ENCODE assay signal across 7 cellular contexts in genomic region chr17:10698116-10698818, GRCh38. TPM values are rescaled to one million over a fixed set of nuclear protein-coding genes. Genes with fewer than 3 reads are reported as not detected.
DNase-seq lines count a peak whose midpoint lies in the region; TF ChIP-seq lines count a peak whose summit lies in the region.

No MANE protein-coding gene starts in this region.

- no peaks in the 10 kb centered on the region for H3K27me3 ChIP-seq in ectodermal cell (ENCODE audit: control insufficient read depth, insufficient read depth, low read length, poor library complexity, severe bottlenecking)

- H3K4me3 Mint-ChIP-seq in mesothelial cell of epicardium = peak overlapping the region; percentile 93

- WGBS in ectodermal cell, 2 experiments = 39 to 50% methylated on average over 13 to 17 of the region's 17 CpGs

- DNase-seq in GM13977 (ENCODE audit: low spot score) = peak; percentile 25
- peak; percentile 32 for DNase-seq in OCI-M1 (lab: John Stamatoyannopoulos, UW)
- no peak for DNase-seq in mesothelial cell of epicardium (ENCODE audit: low spot score in 2 of 2, unreplicated experiment in 2 of 2)
- DNase-seq in stimulated activated CD4-positive, alpha-beta T cell treated with anti-CD3 and anti-CD28 coated beads, Interleukin-2, amount 100 ng/mL, for 24 hours = no peak
- DNase-seq in GM10248 (ENCODE audit: extremely low spot score) = no peak
- no peak for DNase-seq in GM13976 (ENCODE audit: low spot score)

- peaks cover 10% of the 10 kb centered on the region for H3K4me1 ChIP-seq in ectodermal cell (ENCODE audit: control insufficient read depth, insufficient read depth, low read length)

- H3K27me3 Mint-ChIP-seq in mesothelial cell of epicardium (ENCODE audit: low read depth) = no peaks in the 10 kb centered on the region

- POLR2A ChIA-PET in GM10248 (lab: Yijun Ruan, JAX) = no interaction called here

- peak overlapping the region; percentile 90 for H3K4me3 ChIP-seq in ectodermal cell (ENCODE audit: insufficient read depth, low read depth, low read length)

- in situ Hi-C loops in GM13977 (cut with MboI; ENCODE audit: low pct_unique_long_range_greater_than_20kb, low sequenced_read_pairs, unreplicated experiment) = no loop called here
- in situ Hi-C loops in GM13976 (cut with MboI; ENCODE audit: low sequenced_read_pairs, unreplicated experiment) = no loop called here

- peak overlapping the region; percentile 97 for H3K27ac Mint-ChIP-seq in mesothelial cell of epicardium

- no peak overlapping the region for H3K27ac ChIP-seq in ectodermal cell (ENCODE audit: insufficient read depth, low read depth, low read length, poor library complexity, severe bottlenecking)

- CTCF ChIA-PET in GM10248 (lab: Yijun Ruan, JAX) = interaction anchor here (1.0 kb wide), 1 partner anchor 13 kb away, joined by 3 read pairs; no protein-coding TSS in a partner anchor

- H3K36me3 ChIP-seq in ectodermal cell (ENCODE audit: control insufficient read depth, insufficient read depth, low read length) = peaks cover 7% of the 10 kb centered on the region

- peaks cover 11% of the 10 kb centered on the region for H3K36me3 Mint-ChIP-seq in mesothelial cell of epicardium

- H3K9me3 ChIP-seq in ectodermal cell (ENCODE audit: control insufficient read depth, low read length) = no peaks in the 10 kb centered on the region

- TF ChIP-seq CTCF in GM13977 (IDR thresholded peaks at IDR 0.05; ENCODE audit: extremely low read depth, insufficient read depth, missing control alignments) = no peak
- TF ChIP-seq CTCF in mesothelial cell of epicardium (IDR thresholded peaks at IDR 0.05; ENCODE audit: unreplicated experiment) = no peak
- TF ChIP-seq CTCF in GM10248 (IDR thresholded peaks at IDR 0.05; ENCODE audit: control extremely low read depth, extremely low read depth, low read depth, missing control alignments) = no peak
- TF ChIP-seq CTCF in GM13976 (IDR thresholded peaks at IDR 0.05; ENCODE audit: borderline replicate concordance, control extremely low read depth, extremely low read depth, insufficient read depth, missing control alignments) = no peak

- H3K9me3 Mint-ChIP-seq in mesothelial cell of epicardium = no peaks in the 10 kb centered on the region

- H3K4me1 Mint-ChIP-seq in mesothelial cell of epicardium = peaks cover 20% of the 10 kb centered on the region

RNA-seq across cellular contexts. Expression of gene ADPRM, which starts 0.9 kb away (rescaled TPM):
- polyA plus RNA-seq in ectodermal cell (2013, experiment 1 of 4) = 7.0 TPM
- polyA plus RNA-seq in ectodermal cell (2013, experiment 2 of 4) = 10.9 TPM
- polyA plus RNA-seq in ectodermal cell (2013, experiment 3 of 4) = 9.7 TPM
- polyA plus RNA-seq in ectodermal cell (2013, experiment 4 of 4) = 11.2 TPM
- 9.1 to 12.2 TPM (median 11.5 TPM) in 3 replicates for total RNA-seq in mesothelial cell of epicardium

RNA-seq across cellular contexts. Expression of gene SCO1, which starts 0.9 kb away (rescaled TPM):
- polyA plus RNA-seq in ectodermal cell (2013, experiment 1 of 4) = 39.5 TPM
- 43.5 TPM for polyA plus RNA-seq in ectodermal cell (2013, experiment 2 of 4)
- 28.0 TPM for polyA plus RNA-seq in ectodermal cell (2013, experiment 3 of 4)
- 31.3 TPM for polyA plus RNA-seq in ectodermal cell (2013, experiment 4 of 4)
- total RNA-seq in mesothelial cell of epicardium = 29.0 to 30.7 TPM (median 29.8 TPM) in 3 replicates

RNA-seq across cellular contexts. Expression of gene TMEM220, which starts 31.6 kb away (rescaled TPM):
- 0.91 TPM for polyA plus RNA-seq in ectodermal cell (2013, experiment 1 of 4)
- 0.84 TPM for polyA plus RNA-seq in ectodermal cell (2013, experiment 2 of 4)
- 0.37 TPM for polyA plus RNA-seq in ectodermal cell (2013, experiment 3 of 4)
- polyA plus RNA-seq in ectodermal cell (2013, experiment 4 of 4) = 1.2 TPM
- 3.9 to 5.7 TPM (median 4.9 TPM) in 3 replicates for total RNA-seq in mesothelial cell of epicardium

RNA-seq across cellular contexts. Expression of gene MYH3, which starts 41.2 kb away (rescaled TPM):
- polyA plus RNA-seq in ectodermal cell (2013, experiment 1 of 4) = 1.7 TPM
- 2.7 TPM for polyA plus RNA-seq in ectodermal cell (2013, experiment 2 of 4)
- polyA plus RNA-seq in ectodermal cell (2013, experiment 3 of 4) = 0.80 TPM
- 1.5 TPM for polyA plus RNA-seq in ectodermal cell (2013, experiment 4 of 4)
- 3.7 to 4.3 TPM (median 3.7 TPM) in 3 replicates for total RNA-seq in mesothelial cell of epicardium

Comparison
In these comparisons a context has a peak if more than half of its experiments do, and no peak if none do; other contexts are left out.
1. DNase-seq: peak in GM13977 (single experiment) and OCI-M1 (single experiment); none in mesothelial cell of epicardium (0 of 2), stimulated activated CD4-positive, alpha-beta T cell treated with anti-CD3 and anti-CD28 coated beads, Interleukin-2, amount 100 ng/mL, for 24 hours (0 of 2), GM10248 (single experiment) and GM13976 (single experiment).